ENCODE assay signal across 1 cellular context in the genomic region with DNA sequence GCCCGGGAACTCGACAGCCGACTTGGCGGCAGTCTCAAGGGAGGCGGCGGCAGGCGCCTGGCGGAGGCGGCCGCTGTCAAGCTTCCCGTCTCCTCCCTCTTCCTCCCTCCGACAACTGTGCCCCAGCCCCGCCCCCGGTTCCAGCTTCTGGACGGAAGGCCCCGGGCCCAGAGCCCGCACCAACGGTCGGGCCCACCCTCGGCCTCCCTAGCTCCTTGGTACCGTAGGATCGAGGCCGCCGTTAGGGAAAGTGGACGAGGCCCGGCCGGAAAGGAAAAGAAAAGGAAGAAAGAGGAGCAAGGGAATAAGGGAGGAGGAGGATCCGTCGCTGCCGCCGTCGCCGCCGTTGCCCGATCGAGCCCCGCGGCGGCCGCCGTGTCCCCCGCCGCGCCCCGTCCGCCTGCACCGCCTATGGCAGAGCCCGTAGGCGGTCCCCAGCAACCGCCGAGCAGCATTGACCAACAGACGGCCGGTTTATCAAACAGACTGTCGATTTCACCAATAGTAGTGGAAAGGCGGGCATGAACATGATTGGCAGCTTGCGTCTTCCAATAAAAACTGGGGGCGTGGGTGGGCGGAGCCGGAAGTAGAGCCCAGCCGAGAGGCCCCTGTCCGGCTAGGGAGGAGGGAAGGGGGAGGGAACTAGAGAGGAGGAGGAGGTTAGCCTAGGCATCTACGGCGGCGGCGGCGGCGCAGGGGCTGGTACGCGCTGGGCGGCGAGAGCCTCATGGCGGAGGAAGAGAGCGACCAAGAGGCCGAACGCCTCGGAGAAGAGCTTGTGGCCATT.
TF ChIP-seq lines count a peak whose summit lies in the region.

A gene with protein sequence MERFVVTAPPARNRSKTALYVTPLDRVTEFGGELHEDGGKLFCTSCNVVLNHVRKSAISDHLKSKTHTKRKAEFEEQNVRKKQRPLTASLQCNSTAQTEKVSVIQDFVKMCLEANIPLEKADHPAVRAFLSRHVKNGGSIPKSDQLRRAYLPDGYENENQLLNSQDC (minus strand): TSS at position 413 of the 787 bp plus-strand sequence. CDS start 3,029 bp downstream, outside the sequence.
A gene (plus strand): TSS at position 663 of the 787 bp plus-strand sequence. CDS start 65 bp downstream, at position 728.

TF ChIP-seq in A549, 52 proteins besides CTCF, POLR2A, EP300 and RAD21 (continued from another document):
- TF ChIP-seq, protein P1, sequence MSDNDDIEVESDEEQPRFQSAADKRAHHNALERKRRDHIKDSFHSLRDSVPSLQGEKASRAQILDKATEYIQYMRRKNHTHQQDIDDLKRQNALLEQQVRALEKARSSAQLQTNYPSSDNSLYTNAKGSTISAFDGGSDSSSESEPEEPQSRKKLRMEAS (IDR thresholded peaks at IDR 0.05) = peak; percentile 45
- TF ChIP-seq, protein P2, sequence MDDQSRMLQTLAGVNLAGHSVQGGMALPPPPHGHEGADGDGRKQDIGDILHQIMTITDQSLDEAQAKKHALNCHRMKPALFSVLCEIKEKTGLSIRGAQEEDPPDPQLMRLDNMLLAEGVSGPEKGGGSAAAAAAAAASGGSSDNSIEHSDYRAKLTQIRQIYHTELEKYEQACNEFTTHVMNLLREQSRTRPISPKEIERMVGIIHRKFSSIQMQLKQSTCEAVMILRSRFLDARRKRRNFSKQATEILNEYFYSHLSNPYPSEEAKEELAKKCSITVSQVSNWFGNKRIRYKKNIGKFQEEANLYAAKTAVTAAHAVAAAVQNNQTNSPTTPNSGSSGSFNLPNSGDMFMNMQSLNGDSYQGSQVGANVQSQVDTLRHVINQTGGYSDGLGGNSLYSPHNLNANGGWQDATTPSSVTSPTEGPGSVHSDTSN (IDR thresholded peaks at IDR 0.05) = peak; percentile 98
- TF ChIP-seq TFCP2L1 (CRISPR knock-in tag; IDR thresholded peaks at IDR 0.05) = no peak
